8 cellular contexts compared by ENCODE assay signal in the genomic region with DNA sequence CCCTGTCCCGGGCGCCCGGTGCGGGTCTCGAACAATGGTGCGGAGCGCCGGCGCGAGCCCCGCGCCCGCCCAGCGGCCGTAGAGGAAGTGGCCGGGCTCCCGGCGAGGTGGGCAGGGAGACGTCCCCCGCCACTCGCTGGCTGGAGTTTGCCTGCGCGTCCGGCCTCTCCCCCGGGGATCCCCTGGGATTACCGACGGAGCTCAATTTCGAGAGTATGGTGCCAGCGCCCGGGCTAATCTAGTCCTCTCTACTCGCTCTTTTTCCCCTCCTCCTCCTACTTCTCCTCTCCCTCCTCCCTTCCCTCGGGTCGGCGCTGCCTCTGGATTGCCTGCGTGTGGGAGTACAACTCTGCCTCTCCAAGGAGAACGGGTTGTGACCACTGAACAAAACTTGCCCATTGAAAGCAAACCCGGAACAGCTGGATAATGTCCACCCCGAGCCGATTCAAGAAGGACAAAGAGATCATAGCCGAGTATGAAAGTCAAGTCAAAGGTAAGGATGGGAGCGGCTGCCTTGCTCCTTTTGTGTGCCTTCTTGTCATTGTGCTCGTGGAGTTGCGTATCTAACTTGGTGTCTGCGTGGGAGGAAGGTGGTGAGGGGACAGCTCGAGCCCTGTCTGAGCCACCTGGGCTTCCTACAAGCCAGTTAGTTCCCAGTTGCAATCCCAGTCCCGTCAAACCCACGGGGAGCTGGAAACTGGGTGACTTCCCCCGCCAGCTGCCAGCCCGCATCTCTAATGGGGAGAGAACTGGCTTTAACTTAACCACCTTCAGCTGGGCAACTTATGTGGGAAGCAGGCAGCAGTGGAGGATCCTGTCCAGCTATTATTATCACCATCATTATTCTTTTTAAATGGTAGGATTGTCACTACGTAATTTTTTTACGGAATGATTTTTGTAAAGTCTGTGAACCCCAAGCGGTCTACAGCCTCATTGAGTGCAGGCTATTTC. TPM values are rescaled to one million over a fixed set of nuclear protein-coding genes. Genes with fewer than 3 reads are reported as not detected.
DNase-seq lines count a peak whose midpoint lies in the region; ATAC-seq, FAIRE-seq and TF ChIP-seq lines count a peak whose summit lies in the region.

A gene (plus strand): TSS at position 310 of the 951 bp plus-strand sequence. CDS start 117 bp downstream, at position 427.

- peaks cover 52% of the 10 kb centered on the region for H3K79me2 ChIP-seq in astrocyte (ENCODE audit: insufficient read depth, low read length)

- H3K9me3 ChIP-seq in A549: no peaks in the 10 kb centered on the region
- no peaks in the 10 kb centered on the region for H3K9me3 ChIP-seq in astrocyte (ENCODE audit: insufficient read depth, low read depth, low read length)
- no peaks in the 10 kb centered on the region for H3K9me3 ChIP-seq in right cardiac atrium (ENCODE audit: control insufficient read depth, low read length)
- H3K9me3 ChIP-seq in pancreas: no peaks in the 10 kb centered on the region

- peaks cover 13% of the 10 kb centered on the region for H3K4me1 Mint-ChIP-seq in astrocyte (ENCODE audit: low read depth, unreplicated experiment)

- DNase-seq in A549 (ENCODE audit: low read depth in 1 of 2, low spot score in 1 of 2): peak in 1 of 2 experiments; percentile 69
- peak; percentile 64 for DNase-seq in ELR (ENCODE audit: low read depth)
- DNase-seq in NCI-H460 (ENCODE audit: extremely low read depth, low read depth): peak; percentile 50
- DNase-seq in astrocyte (ENCODE audit: low read depth): peak; percentile 66
- DNase-seq in right cardiac atrium: peak; percentile 84 to 91 (median 87)
- DNase-seq in pancreas: peak; percentile 58 to 82 (median 68)

- TF ChIP-seq EP300 in A549 (IDR thresholded peaks at IDR 0.05): no peak

- TF ChIP-seq CTCF in A549 (IDR thresholded peaks at IDR 0.05): no peak
- no peak for TF ChIP-seq CTCF in astrocyte (IDR thresholded peaks at IDR 0.05; ENCODE audit: insufficient read depth, low read depth, low read length)
- no peak for TF ChIP-seq CTCF in pancreas (IDR thresholded peaks at IDR 0.05)

- peak within 1 kb of the TSS; percentile 91 for H2AFZ ChIP-seq in astrocyte (ENCODE audit: low read depth, low read length)

- H3K36me3 Mint-ChIP-seq in astrocyte (ENCODE audit: low read depth, unreplicated experiment): no peaks in the 10 kb centered on the region

- no peaks in the 10 kb centered on the region for H3K27me3 Mint-ChIP-seq in astrocyte (ENCODE audit: low read depth, unreplicated experiment)

- H3K27me3 ChIP-seq in astrocyte (ENCODE audit: insufficient read depth, low read length): no peaks in the 10 kb centered on the region
- H3K27me3 ChIP-seq in right cardiac atrium (ENCODE audit: control insufficient read depth, insufficient read depth): no peaks in the 10 kb centered on the region
- no peaks in the 10 kb centered on the region for H3K27me3 ChIP-seq in pancreas

- H3K4me3 Mint-ChIP-seq in astrocyte (ENCODE audit: unreplicated experiment): peak within 1 kb of the TSS; percentile 100

- H3K4me1 ChIP-seq in A549 (peaks cover 35% of the 10 kb centered on the region), astrocyte (ENCODE audit: insufficient read depth, low read length) (no peaks in the 10 kb centered on the region), right cardiac atrium (ENCODE audit: control insufficient read depth, insufficient read depth, low read length) (peaks cover 3% of the 10 kb centered on the region), pancreas (peaks cover 0 to 8% (median 8%) of the 10 kb centered on the region in 3 donors)

- no peak for FAIRE-seq in A549 (lab: Jason Lieb, UNC)
- FAIRE-seq in astrocyte (lab: Jason Lieb, UNC): no peak
- FAIRE-seq in pancreas (lab: Jason Lieb, UNC): no peak

- H3K27ac ChIP-seq in A549 (peak within 1 kb of the TSS; percentile 97 to 98), astrocyte (ENCODE audit: low read depth, low read length) (peak within 1 kb of the TSS; percentile 81), right cardiac atrium (ENCODE audit: low read length) (peak within 1 kb of the TSS; percentile 64), pancreas (peak within 1 kb of the TSS; percentile 87 to 92 (median 90))

- no peaks in the 10 kb centered on the region for H3K9me3 Mint-ChIP-seq in astrocyte (ENCODE audit: unreplicated experiment)

- peaks cover 30% of the 10 kb centered on the region for H4K20me1 ChIP-seq in astrocyte (ENCODE audit: insufficient read depth, low read length)

- ATAC-seq in A549: peak; percentile 44 to 62
- ATAC-seq in HG03025 (IDR thresholded peaks at IDR 0.05; ENCODE audit: low FRiP score, unreplicated experiment): peak; percentile 13
- peak; percentile 67 to 69 for ATAC-seq in right cardiac atrium
- ATAC-seq in pancreas: peak; percentile 52 to 64 (median 56)
- ATAC-seq in HG02885 (IDR thresholded peaks at IDR 0.05; ENCODE audit: poor library complexity, unreplicated experiment): no peak

- H3K9ac ChIP-seq in astrocyte (ENCODE audit: low read length): peak within 1 kb of the TSS; percentile 96

- WGBS in A549 (ENCODE audit: missing lambda C conversion rate): 3% methylated on average over 32 of the region's 52 CpGs
- 2% methylated on average over 51 of the region's 52 CpGs for WGBS in right cardiac atrium
- 0% methylated on average over 44 to 52 of the region's 52 CpGs for WGBS in pancreas, 2 donors

- H3K36me3 ChIP-seq in astrocyte (ENCODE audit: insufficient read depth, low read length): no peaks in the 10 kb centered on the region
- no peaks in the 10 kb centered on the region for H3K36me3 ChIP-seq in pancreas

- peak within 1 kb of the TSS; percentile 78 for H3K4me2 ChIP-seq in A549
- H3K4me2 ChIP-seq in astrocyte (ENCODE audit: low read length): peak within 1 kb of the TSS; percentile 94

- peak within 1 kb of the TSS; percentile 88 for H3K4me3 ChIP-seq in A549
- H3K4me3 ChIP-seq in astrocyte (ENCODE audit: insufficient read depth, low read depth, low read length): peak within 1 kb of the TSS; percentile 99
- peak within 1 kb of the TSS; percentile 78 for H3K4me3 ChIP-seq in right cardiac atrium (ENCODE audit: low read length)
- peak within 1 kb of the TSS; percentile 57 to 98 (median 96) for H3K4me3 ChIP-seq in pancreas

- TF ChIP-seq RAD21 in A549 (conservative IDR thresholded peaks at IDR 0.05 in 1 of 2, IDR thresholded peaks at IDR 0.05 in 1 of 2): no peak

- no peak; the same call in 1 of the 2 replicates for TF ChIP-seq POLR2A in A549 (IDR thresholded peaks at IDR 0.05; ENCODE audit: low read length)

- POLR2A ChIA-PET in A549 (lab: Yijun Ruan, JAX): interaction anchor here (0.7 to 3.0 kb wide), 7 partner anchors 17 to 378 kb away, joined by 3 to 23 read pairs (median 4); a partner anchor contains a TSS

- peak within 1 kb of the TSS; percentile 99 for H3K27ac Mint-ChIP-seq in astrocyte (ENCODE audit: unreplicated experiment)

- CTCF ChIA-PET in A549 (lab: Yijun Ruan, JAX): interaction anchor here (0.6 to 14.3 kb wide), 81 partner anchors 11 to 611 kb away, joined by 3 to 206 read pairs (median 7); a partner anchor contains a TSS

- intact Hi-C loops in right cardiac atrium (cut with DNase I): loop anchor here in 3 of 4 donors (5.0 to 10.0 kb wide), 3 partner anchors 240 to 413 kb away; no protein-coding TSS in a partner anchor
- intact Hi-C loops in pancreas (cut with DNase I): loop anchor here in 2 of 3 donors (5.0 kb wide), 2 partner anchors 193 to 338 kb away; no protein-coding TSS in a partner anchor

TF ChIP-seq in A549, 52 proteins besides CTCF, POLR2A, EP300 and RAD21:
- TF ChIP-seq, protein P1, sequence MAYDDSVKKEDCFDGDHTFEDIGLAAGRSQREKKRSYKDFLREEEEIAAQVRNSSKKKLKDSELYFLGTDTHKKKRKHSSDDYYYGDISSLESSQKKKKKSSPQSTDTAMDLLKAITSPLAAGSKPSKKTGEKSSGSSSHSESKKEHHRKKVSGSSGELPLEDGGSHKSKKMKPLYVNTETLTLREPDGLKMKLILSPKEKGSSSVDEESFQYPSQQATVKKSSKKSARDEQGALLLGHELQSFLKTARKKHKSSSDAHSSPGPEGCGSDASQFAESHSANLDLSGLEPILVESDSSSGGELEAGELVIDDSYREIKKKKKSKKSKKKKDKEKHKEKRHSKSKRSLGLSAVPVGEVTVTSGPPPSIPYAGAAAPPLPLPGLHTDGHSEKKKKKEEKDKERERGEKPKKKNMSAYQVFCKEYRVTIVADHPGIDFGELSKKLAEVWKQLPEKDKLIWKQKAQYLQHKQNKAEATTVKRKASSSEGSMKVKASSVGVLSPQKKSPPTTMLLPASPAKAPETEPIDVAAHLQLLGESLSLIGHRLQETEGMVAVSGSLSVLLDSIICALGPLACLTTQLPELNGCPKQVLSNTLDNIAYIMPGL (CRISPR knock-in tag; IDR thresholded peaks at IDR 0.05; ENCODE audit: borderline replicate concordance): no peak
- TF ChIP-seq JUNB (IDR thresholded peaks at IDR 0.05) (no peak), SMC3 (IDR thresholded peaks at IDR 0.05) (0 out of 3 replicates have a peak, but pooled peaks have one; percentile 10), HDAC2 (IDR thresholded peaks at IDR 0.05) (no peak)

RNA-seq across cellular contexts. Expression of the gene that starts here (rescaled TPM):
- polyA plus RNA-seq in A549 (2011; rRNA removed) (22.9 and 23.6 TPM in 2 replicates), A549 (2017; fragmentation: RNase III; extraction: RNeasy Plus Mini Kit Qiagen cat#74134 plus additional on column Dnase treatment) (7.9 to 8.4 TPM (median 8.3 TPM) in 3 replicates), right cardiac atrium (1.7 TPM), pancreas (1 to 10 TPM; 2.5 to 4.7 TPM)
- 3.4 and 4.4 TPM in 2 replicates for polyA plus RNA-seq in A549 (2012; cell fraction: cytosol; rRNA removed)
- 18.3 and 19.5 TPM in 2 replicates for polyA plus RNA-seq in A549 (2012; cell fraction: nucleus; rRNA removed)
- polyA minus RNA-seq in A549 (2011; rRNA and poly(A)+ RNA removed): 47.3 and 57.7 TPM in 2 replicates
- total RNA-seq in NCI-H460 (2014; rRNA removed; shearing (Covaris generic)): 10.7 and 10.9 TPM in 2 replicates
- polyA plus RNA-seq in NCI-H460 (2014; cell fraction: nucleus; rRNA removed): 1.2 and 2.1 TPM in 2 replicates
- total RNA-seq in astrocyte (15.2 TPM in 2 replicates), right cardiac atrium (1 to 10 TPM; 3.7 to 5.5 (median 5.3) TPM), pancreas (10 to 100 TPM in 2 of 6 donors, 1 to 10 TPM in 4; 6.7 to 13.3 (median 8.8) TPM)
